Comparison of ENCODE assay signal across 8 cellular contexts in the genomic region with DNA sequence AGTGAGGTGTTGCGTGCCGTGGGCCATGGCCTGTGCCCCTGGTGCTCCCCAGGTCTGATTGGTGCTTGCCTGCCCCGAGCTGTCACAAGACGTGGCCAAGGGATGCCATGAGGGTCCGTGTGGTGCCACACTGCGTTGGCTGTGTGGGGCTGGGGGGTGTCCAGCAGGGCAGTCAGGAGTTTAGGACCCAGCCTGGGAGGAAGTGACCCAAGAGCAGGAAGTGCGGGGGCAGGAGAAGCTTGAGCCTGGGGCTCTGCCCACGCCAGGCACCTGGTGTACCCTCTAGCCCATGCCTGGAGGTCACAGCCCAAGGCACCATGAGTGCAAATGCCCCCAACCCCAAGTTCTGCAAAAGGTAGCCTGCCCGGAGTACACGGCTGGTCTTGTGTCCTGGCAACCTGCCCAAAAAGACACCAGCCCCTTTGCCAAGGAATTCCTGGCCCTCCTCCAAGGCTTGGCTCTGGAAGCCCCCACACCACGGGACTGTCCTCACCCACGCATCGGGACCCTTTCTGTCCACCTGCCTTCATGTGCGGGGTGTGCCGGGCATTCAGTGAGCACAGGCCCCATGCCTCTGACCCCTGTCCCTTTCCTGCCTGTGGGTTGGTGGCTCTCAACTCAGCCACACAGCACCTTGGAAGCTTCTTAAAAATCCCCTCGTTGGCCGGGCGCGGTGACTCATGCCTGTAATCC. TPM values are rescaled to one million over a fixed set of nuclear protein-coding genes. Genes with fewer than 3 reads are reported as not detected.
A peak's percentile ranks its signal among the peaks of the same experiment; 100 is the strongest.
DNase-seq lines count a peak whose midpoint lies in the region; ATAC-seq, FAIRE-seq and TF ChIP-seq lines count a peak whose summit lies in the region.

No MANE protein-coding gene starts in this region.

- H3K9me3 ChIP-seq in CD8-positive, alpha-beta T cell (ENCODE audit: low read length): no peaks in the 10 kb centered on the region
- H3K9me3 ChIP-seq in H1 (ENCODE audit: insufficient read depth in 2 of 2, low read depth in 1 of 2, low read length in 1 of 2): no peaks in the 10 kb centered on the region

- no peak overlapping the region for H3K23ac ChIP-seq in H1 (ENCODE audit: insufficient read length)

- CTCF ChIA-PET in CD8-positive, alpha-beta T cell (lab: Charles Lee): interaction anchor here (0.9 to 1.2 kb wide), 3 partner anchors 9 to 102 kb away, joined by 3 to 4 read pairs (median 4); no protein-coding TSS in a partner anchor
- CTCF ChIA-PET in H1 (lab: Charles Lee; ENCODE audit: partially characterized antibody): interaction anchor here (0.7 to 1.8 kb wide), 4 partner anchors 16 to 233 kb away, joined by 3 to 9 read pairs (median 3); partner anchors contain the start of gene SH3GL1

- H3K56ac ChIP-seq in H1 (replicated peaks; ENCODE audit: insufficient read length, low read depth, low read length): no peak overlapping the region

- ATAC-seq in CD8-positive, alpha-beta T cell: no peak
- ATAC-seq in HG02642 (IDR thresholded peaks at IDR 0.05; ENCODE audit: poor library complexity, unreplicated experiment): no peak
- no peak for ATAC-seq in GM18861 (IDR thresholded peaks at IDR 0.05; ENCODE audit: unreplicated experiment)
- ATAC-seq in GM19351 (IDR thresholded peaks at IDR 0.05; ENCODE audit: unreplicated experiment): no peak
- no peak for ATAC-seq in HG03196 (IDR thresholded peaks at IDR 0.05; ENCODE audit: unreplicated experiment)

- H3K4me2 ChIP-seq in H1 (ENCODE audit: insufficient read depth in 1 of 2, low read depth in 2 of 2, low read length in 2 of 2): no peak overlapping the region

- H2BK120ac ChIP-seq in H1 (replicated peaks; ENCODE audit: low read depth, low read length): no peak overlapping the region

- no peak overlapping the region for H3K14ac ChIP-seq in H1 (ENCODE audit: insufficient read length)

- H3K79me2 ChIP-seq in H1 (ENCODE audit: control insufficient read depth in 1 of 2, insufficient read depth in 2 of 2, low read length in 2 of 2): peaks cover 0 to 8% of the 10 kb centered on the region in 2 experiments; a peak in 1 of 4 replicates

- no peak for FAIRE-seq in H1 (lab: Jason Lieb, UNC)

- no peak overlapping the region; a peak in 2 of 7 replicates for H3K9ac ChIP-seq in H1 (replicated peaks in 1 of 4; ENCODE audit: extremely low read depth in 1 of 4, low read depth in 3 of 4, low read length in 3 of 4)

- H2BK15ac ChIP-seq in H1 (ENCODE audit: low read length): no peak overlapping the region

- H2BK12ac ChIP-seq in H1 (ENCODE audit: low read depth, low read length): 0 out of 2 replicates have a peak overlapping the region, but pooled peaks have one; percentile 1

- H2AK5ac ChIP-seq in H1 (ENCODE audit: low read depth, low read length): no peak overlapping the region

- H3K27ac ChIP-seq in CD8-positive, alpha-beta T cell (ENCODE audit: low read depth, low read length): no peak overlapping the region
- no peak overlapping the region for H3K27ac ChIP-seq in H1 (ENCODE audit: low read depth, low read length)

- no peak overlapping the region for H2BK20ac ChIP-seq in H1 (ENCODE audit: low read length)

- H4K8ac ChIP-seq in H1 (ENCODE audit: extremely low read depth, insufficient read depth, low read length): no peak overlapping the region

- no peak for TF ChIP-seq CTCF in CD8-positive, alpha-beta T cell (IDR thresholded peaks at IDR 0.05)
- no peak for TF ChIP-seq CTCF in H1 (IDR thresholded peaks at IDR 0.05; ENCODE audit: control extremely low read depth in 1 of 3, insufficient read depth in 1 of 3, low read depth in 1 of 3, low read length in 3 of 3)
- TF ChIP-seq CTCF in neural crest cell (conservative IDR thresholded peaks at IDR 0.05): no peak

- peak overlapping the region; percentile 96 for H3K27ac Mint-ChIP-seq in CD8-positive, alpha-beta T cell
- H3K27ac Mint-ChIP-seq in neural crest cell (ENCODE audit: unreplicated experiment): peak overlapping the region; percentile 89

- peaks cover 27% of the 10 kb centered on the region for H3K4me1 Mint-ChIP-seq in CD8-positive, alpha-beta T cell (ENCODE audit: low read depth)
- H3K4me1 Mint-ChIP-seq in neural crest cell: peaks cover 17% of the 10 kb centered on the region

- no peak overlapping the region for H2AFZ ChIP-seq in H1 (ENCODE audit: low read length)

- no peaks in the 10 kb centered on the region for H3K23me2 ChIP-seq in H1 (ENCODE audit: low read depth, low read length)

- H3K4me3 Mint-ChIP-seq in CD8-positive, alpha-beta T cell: peak overlapping the region; percentile 91
- H3K4me3 Mint-ChIP-seq in neural crest cell: peak overlapping the region; percentile 31

- H3K79me1 ChIP-seq in H1 (ENCODE audit: low read depth, low read length): peaks cover 30% of the 10 kb centered on the region

- H3K36me3 Mint-ChIP-seq in CD8-positive, alpha-beta T cell: peaks cover 23% of the 10 kb centered on the region
- H3K36me3 Mint-ChIP-seq in neural crest cell (ENCODE audit: low read depth): no peaks in the 10 kb centered on the region

- peaks cover 25 to 44% of the 10 kb centered on the region in 2 experiments for H4K20me1 ChIP-seq in H1 (replicated peaks in 1 of 2; ENCODE audit: control insufficient read depth in 1 of 2, insufficient read depth in 2 of 2, low read length in 2 of 2)

- no peak for TF ChIP-seq EP300 in H1 (IDR thresholded peaks at IDR 0.05; ENCODE audit: borderline replicate concordance in 1 of 2, low read depth in 2 of 2, low read length in 2 of 2)

- peak overlapping the region; percentile 25 for H3K4ac ChIP-seq in H1 (replicated peaks; ENCODE audit: insufficient read length, low read depth, low read length)

- no peaks in the 10 kb centered on the region for H3K9me3 Mint-ChIP-seq in CD8-positive, alpha-beta T cell
- H3K9me3 Mint-ChIP-seq in neural crest cell: no peaks in the 10 kb centered on the region

- H4K5ac ChIP-seq in H1 (ENCODE audit: insufficient read length, low read depth, low read length): no peak overlapping the region

- no peaks in the 10 kb centered on the region for H3K27me3 Mint-ChIP-seq in CD8-positive, alpha-beta T cell (ENCODE audit: low read depth)
- peaks cover 4% of the 10 kb centered on the region for H3K27me3 Mint-ChIP-seq in neural crest cell (ENCODE audit: low read depth)

- no peak overlapping the region for H3K4me3 ChIP-seq in CD8-positive, alpha-beta T cell (ENCODE audit: low read depth, low read length)
- no peak overlapping the region for H3K4me3 ChIP-seq in H1 (ENCODE audit: extremely low read depth in 1 of 4, insufficient read depth in 2 of 4, low read depth in 3 of 4, low read length in 4 of 4)

- H3K4me1 ChIP-seq in CD8-positive, alpha-beta T cell (ENCODE audit: insufficient read depth, low read length): peaks cover 35% of the 10 kb centered on the region
- peaks cover 0 to 14% (median 9%) of the 10 kb centered on the region in 4 experiments; a peak in 5 of 7 replicates for H3K4me1 ChIP-seq in H1 (replicated peaks in 1 of 4; ENCODE audit: control insufficient read depth in 3 of 4, insufficient read depth in 4 of 4, low read length in 3 of 4)

- peak overlapping the region; percentile 17 for H4K91ac ChIP-seq in H1 (replicated peaks; ENCODE audit: insufficient read length, low read length)

- no peaks in the 10 kb centered on the region for H3K27me3 ChIP-seq in CD8-positive, alpha-beta T cell (ENCODE audit: insufficient read depth, low read length)
- H3K27me3 ChIP-seq in H1 (replicated peaks in 1 of 4; ENCODE audit: control insufficient read depth in 3 of 4, extremely low read depth in 1 of 4, insufficient read depth in 3 of 4, low read length in 3 of 4): no peaks in the 10 kb centered on the region

- intact Hi-C loops in CD8-positive, alpha-beta T cell (cut with DNase I, micrococcal nuclease): no loop called here

- POLR2A ChIA-PET in CD8-positive, alpha-beta T cell (lab: Charles Lee): interaction anchor here (1.5 kb wide), 1 partner anchor 32 kb away, joined by 4 read pairs; the partner anchor contains the start of gene SH3GL1
- POLR2A ChIA-PET in H1 (lab: Charles Lee; ENCODE audit: partially characterized antibody): interaction anchor here (0.7 to 13.0 kb wide), 4 partner anchors 10 to 960 kb away, joined by 3 to 72 read pairs (median 4); partner anchors contain the start of gene MPND

- 88% methylated on average over 18 of the region's 19 CpGs; no CpG with 5 or more reads in 1 of the 2 experiments for WGBS in H1 (ENCODE audit: extremely low coverage in 1 of 2, insufficient coverage in 1 of 2, insufficient read length in 1 of 2, insufficient replicate concordance in 2 of 2, low coverage in 1 of 2, low lambda C conversion rate in 2 of 2, missing lambda C conversion rate in 1 of 2), 2 experiments

- H2BK5ac ChIP-seq in H1 (ENCODE audit: low read depth, low read length): peak overlapping the region; percentile 49

- TF ChIP-seq POLR2A in H1 (IDR thresholded peaks at IDR 0.05; ENCODE audit: control extremely low read depth in 1 of 2, low read depth in 2 of 2, low read length in 2 of 2): no peak

- H3K18ac ChIP-seq in H1 (ENCODE audit: extremely low read depth, low read length): peak overlapping the region; percentile 32; the same call in 1 of the 2 replicates

- DNase-seq in CD8-positive, alpha-beta T cell: no peak
- DNase-seq in NCI-H226 (peak; percentile 7), H1 (ENCODE audit: low read depth in 1 of 2, low spot score in 2 of 2) (peak in 1 of 2 experiments; percentile 45), neural crest cell (ENCODE audit: low read depth, low spot score) (no peak)

- no peak for TF ChIP-seq RAD21 in H1 (IDR thresholded peaks at IDR 0.05 in 1 of 2, conservative IDR thresholded peaks at IDR 0.05 in 1 of 2; ENCODE audit: low read depth in 2 of 2, low read length in 2 of 2)

- H3K36me3 ChIP-seq in CD8-positive, alpha-beta T cell (ENCODE audit: insufficient read depth, low read length): peaks cover 7% of the 10 kb centered on the region
- H3K36me3 ChIP-seq in H1 (ENCODE audit: control insufficient read depth in 2 of 4, insufficient read depth in 4 of 4, low read length in 3 of 4): peaks cover 6 to 15% (median 7%) of the 10 kb centered on the region in 4 experiments; a peak in 5 of 8 replicates

RNA-seq across cellular contexts. Expression of gene MPND, which starts 24.9 kb away (rescaled TPM):
- total RNA-seq in CD8-positive, alpha-beta T cell: 10 to 100 TPM in 1 of 2 experiments, 1 to 10 TPM in 1; 7.3 to 10.4 TPM
- 24.2 and 27.7 TPM in 2 replicates for total RNA-seq in H1 (2021; fragmentation: NEBNext Ultra II Directional; extraction: Animal tissue kit (Norgen Biotek cat#: 25700))
- 22.9 and 31.6 TPM in 2 replicates for polyA plus RNA-seq in H1 (2011; rRNA removed)
- 25.7 TPM for polyA plus RNA-seq in H1 (2011; cell fraction: cytosol; rRNA removed)
- 32.1 TPM for polyA plus RNA-seq in H1 (2011; cell fraction: nucleus; rRNA removed)
- polyA plus RNA-seq in H1 (2012, experiment 1 of 2): 15.1 to 38.3 TPM (median 35.6 TPM) in 4 replicates
- 21.6 TPM for polyA plus RNA-seq in H1 (2012, experiment 2 of 2)
- polyA plus RNA-seq in H1 (2013, experiment 1 of 2): 15.0 TPM
- 12.4 TPM for polyA plus RNA-seq in H1 (2013, experiment 2 of 2)
- polyA minus RNA-seq in H1 (2011; rRNA and poly(A)+ RNA removed): 10.8 and 12.6 TPM in 2 replicates
- 13.0 TPM for polyA minus RNA-seq in H1 (2011; cell fraction: cytosol; rRNA and poly(A)+ RNA removed)
- 15.3 TPM for polyA minus RNA-seq in H1 (2011; cell fraction: nucleus; rRNA and poly(A)+ RNA removed)
- 45.3 and 45.6 TPM in 2 replicates for total RNA-seq in neural crest cell

RNA-seq across cellular contexts. Expression of gene STAP2, which starts 29.6 kb away (rescaled TPM):
- total RNA-seq in CD8-positive, alpha-beta T cell: under 1 TPM; 0.65 to 0.97 TPM
- total RNA-seq in H1 (2021; fragmentation: NEBNext Ultra II Directional; extraction: Animal tissue kit (Norgen Biotek cat#: 25700)): 15.3 and 18.1 TPM in 2 replicates
- polyA plus RNA-seq in H1 (2011; rRNA removed): 33.6 and 37.3 TPM in 2 replicates
- 39.4 TPM for polyA plus RNA-seq in H1 (2011; cell fraction: cytosol; rRNA removed)
- polyA plus RNA-seq in H1 (2011; cell fraction: nucleus; rRNA removed): 33.5 TPM
- polyA plus RNA-seq in H1 (2012, experiment 1 of 2): 21.5 to 32.2 TPM (median 25.1 TPM) in 4 replicates
- 30.2 TPM for polyA plus RNA-seq in H1 (2012, experiment 2 of 2)
- 18.5 TPM for polyA plus RNA-seq in H1 (2013, experiment 1 of 2)
- 19.0 TPM for polyA plus RNA-seq in H1 (2013, experiment 2 of 2)
- polyA minus RNA-seq in H1 (2011; rRNA and poly(A)+ RNA removed): 11.4 and 11.9 TPM in 2 replicates
- 12.0 TPM for polyA minus RNA-seq in H1 (2011; cell fraction: cytosol; rRNA and poly(A)+ RNA removed)
- polyA minus RNA-seq in H1 (2011; cell fraction: nucleus; rRNA and poly(A)+ RNA removed): 8.0 TPM
- 4.1 and 5.0 TPM in 2 replicates for total RNA-seq in neural crest cell

RNA-seq across cellular contexts. Expression of gene SH3GL1, which starts 32.1 kb away (rescaled TPM):
- total RNA-seq in CD8-positive, alpha-beta T cell: 10 to 100 TPM; 35.0 to 38.1 TPM
- total RNA-seq in H1 (2021; fragmentation: NEBNext Ultra II Directional; extraction: Animal tissue kit (Norgen Biotek cat#: 25700)): 102 TPM in 2 replicates
- polyA plus RNA-seq in H1 (2011; rRNA removed): 81.5 and 120 TPM in 2 replicates
- 72.0 TPM for polyA plus RNA-seq in H1 (2011; cell fraction: cytosol; rRNA removed)
- polyA plus RNA-seq in H1 (2011; cell fraction: nucleus; rRNA removed): 90.4 TPM
- polyA plus RNA-seq in H1 (2012, experiment 1 of 2): 57.4 to 81.4 TPM (median 79.5 TPM) in 4 replicates
- 84.4 TPM for polyA plus RNA-seq in H1 (2012, experiment 2 of 2)
- polyA plus RNA-seq in H1 (2013, experiment 1 of 2): 86.5 TPM
- 87.7 TPM for polyA plus RNA-seq in H1 (2013, experiment 2 of 2)
- 18.0 and 18.8 TPM in 2 replicates for polyA minus RNA-seq in H1 (2011; rRNA and poly(A)+ RNA removed)
- polyA minus RNA-seq in H1 (2011; cell fraction: cytosol; rRNA and poly(A)+ RNA removed): 40.1 TPM
- polyA minus RNA-seq in H1 (2011; cell fraction: nucleus; rRNA and poly(A)+ RNA removed): 27.2 TPM
- total RNA-seq in neural crest cell: 85.9 and 95.3 TPM in 2 replicates

RNA-seq across cellular contexts. Expression of gene CHAF1A, which starts 34.2 kb away (rescaled TPM):
- 10 to 100 TPM; 26.3 to 28.1 TPM for total RNA-seq in CD8-positive, alpha-beta T cell
- total RNA-seq in H1 (2021; fragmentation: NEBNext Ultra II Directional; extraction: Animal tissue kit (Norgen Biotek cat#: 25700)): 146 and 147 TPM in 2 replicates
- polyA plus RNA-seq in H1 (2011; rRNA removed): 122 and 190 TPM in 2 replicates
- polyA plus RNA-seq in H1 (2011; cell fraction: cytosol; rRNA removed): 126 TPM
- polyA plus RNA-seq in H1 (2011; cell fraction: nucleus; rRNA removed): 306 TPM
- polyA plus RNA-seq in H1 (2012, experiment 1 of 2): 88.0 to 134 TPM (median 124 TPM) in 4 replicates
- 49.9 TPM for polyA plus RNA-seq in H1 (2012, experiment 2 of 2)
- 98.3 TPM for polyA plus RNA-seq in H1 (2013, experiment 1 of 2)
- polyA plus RNA-seq in H1 (2013, experiment 2 of 2): 96.0 TPM
- 58.2 and 63.1 TPM in 2 replicates for polyA minus RNA-seq in H1 (2011; rRNA and poly(A)+ RNA removed)
- polyA minus RNA-seq in H1 (2011; cell fraction: cytosol; rRNA and poly(A)+ RNA removed): 94.8 TPM
- 110 TPM for polyA minus RNA-seq in H1 (2011; cell fraction: nucleus; rRNA and poly(A)+ RNA removed)
- total RNA-seq in neural crest cell: 117 and 120 TPM in 2 replicates
